Comparison of ENCODE assay signal across 2 cellular contexts in genomic region chr2:241569831-241570281, GRCh38.
TF ChIP-seq lines count a peak whose summit lies in the region.

No MANE protein-coding gene starts in this region.

TF ChIP-seq in WTC11, 78 proteins besides CTCF, POLR2A, EP300 and RAD21:
- TF ChIP-seq TCF7 (CRISPR knock-in tag; IDR thresholded peaks at IDR 0.05; ENCODE audit: low read depth) = 0 out of 2 replicates have a peak, but pooled peaks have one; percentile 21
- no peak for TF ChIP-seq TEAD4 (CRISPR knock-in tag; IDR thresholded peaks at IDR 0.05)
- peak; percentile 60 for TF ChIP-seq USF2 (CRISPR knock-in tag; IDR thresholded peaks at IDR 0.05)

TF ChIP-seq in H1, 55 proteins besides CTCF, POLR2A, EP300 and RAD21:
- TF ChIP-seq EGR1 (IDR thresholded peaks at IDR 0.05; ENCODE audit: borderline replicate concordance, low read depth, low read length) (no peak), JUND (IDR thresholded peaks at IDR 0.05; ENCODE audit: low read length) (no peak), KDM1A (IDR thresholded peaks at IDR 0.05; ENCODE audit: borderline replicate concordance, low read length) (no peak), HDAC2 (IDR thresholded peaks at IDR 0.05; ENCODE audit: borderline replicate concordance in 1 of 2, low read depth in 2 of 2, low read length in 2 of 2) (no peak), PHF8 (conservative IDR thresholded peaks at IDR 0.05; ENCODE audit: low read depth, low read length) (no peak), TBP (IDR thresholded peaks at IDR 0.05; ENCODE audit: low read depth, low read length) (no peak), MAFK (IDR thresholded peaks at IDR 0.05; ENCODE audit: low read depth, low read length) (no peak), YY1 (IDR thresholded peaks at IDR 0.05; ENCODE audit: low read depth, low read length) (no peak), ASH2L (IDR thresholded peaks at IDR 0.05; ENCODE audit: low read length) (no peak), BACH1 (IDR thresholded peaks at IDR 0.05; ENCODE audit: low read length) (no peak)
